ENCODE assay signal across 9 cellular contexts in genomic region chr10:86888585-86889381, GRCh38.
DNase-seq lines count a peak whose midpoint lies in the region; ATAC-seq and TF ChIP-seq lines count a peak whose summit lies in the region.
"Had no signal": no experiment of that assay in that cellular context is flagged by ENCODE, and none has a peak within 500 bp of the region (broad histone marks: within the 10 kb centered on the region; RNA-seq: fewer than 3 reads in every experiment).

No MANE protein-coding gene starts in this region.

- no peaks in the 10 kb centered on the region for H3K27me3 Mint-ChIP-seq in activated CD8-positive, alpha-beta T cell treated with anti-CD3 and anti-CD28 coated beads for 36 hours

- no peaks in the 10 kb centered on the region for H3K9me3 ChIP-seq in mesodermal cell (ENCODE audit: control insufficient read depth, low read length)
- H3K9me3 ChIP-seq: lower lobe of right lung had no signal

- H3K4me3 ChIP-seq in mesodermal cell (ENCODE audit: extremely low read depth, insufficient read depth, low read length, poor library complexity, severe bottlenecking) = no peak overlapping the region
- H3K4me3 ChIP-seq: lower lobe of right lung had no signal

- H3K9me3 Mint-ChIP-seq in activated CD8-positive, alpha-beta T cell treated with anti-CD3 and anti-CD28 coated beads for 36 hours = no peaks in the 10 kb centered on the region

- POLR2A ChIA-PET in activated CD8-positive, alpha-beta T cell treated with anti-CD3 and anti-CD28 coated beads for 36 hours (lab: Charles Lee) = no interaction called here

- H3K4me3 Mint-ChIP-seq in activated CD8-positive, alpha-beta T cell treated with anti-CD3 and anti-CD28 coated beads for 36 hours = no peak overlapping the region

- WGBS in mesodermal cell (ENCODE audit: insufficient coverage in 2 of 2), 2 experiments = 91 to 100% methylated on average over 2 to 6 of the region's 7 CpGs

- ATAC-seq in GM21360 (IDR thresholded peaks at IDR 0.05; ENCODE audit: unreplicated experiment) = peak; percentile 98
- ATAC-seq in HG03520 (IDR thresholded peaks at IDR 0.05; ENCODE audit: unreplicated experiment) = peak; percentile 98
- peak; percentile 90 for ATAC-seq in activated CD8-positive, alpha-beta T cell treated with anti-CD3 and anti-CD28 coated beads for 36 hours
- no peak for ATAC-seq in omental fat pad (ENCODE audit: low FRiP score)

- peak overlapping the region; percentile 25 for H3K27ac ChIP-seq in mesodermal cell (ENCODE audit: low read depth, low read length, severe bottlenecking)
- H3K27ac ChIP-seq: lower lobe of right lung had no signal

- TF ChIP-seq CTCF in activated CD8-positive, alpha-beta T cell treated with anti-CD3 and anti-CD28 coated beads for 36 hours (IDR thresholded peaks at IDR 0.05) = no peak
- TF ChIP-seq CTCF in omental fat pad (IDR thresholded peaks at IDR 0.05) = no peak

- DNase-seq in ELR (ENCODE audit: low read depth) (peak; percentile 80), omental fat pad (ENCODE audit: low spot score) (no peak), midbrain (lab: John Stamatoyannopoulos, UW) (no peak), SK-N-DZ (ENCODE audit: low spot score) (no peak)
- DNase-seq in activated CD8-positive, alpha-beta T cell treated with anti-CD3 and anti-CD28 coated beads for 36 hours = no peak
- DNase-seq: lower lobe of right lung had no signal

- H3K4me1 ChIP-seq in mesodermal cell (ENCODE audit: control insufficient read depth, insufficient read depth, low read length, poor library complexity, severe bottlenecking) = peaks cover 10% of the 10 kb centered on the region
- H3K4me1 ChIP-seq: lower lobe of right lung had no signal

- H3K36me3 Mint-ChIP-seq in activated CD8-positive, alpha-beta T cell treated with anti-CD3 and anti-CD28 coated beads for 36 hours (ENCODE audit: low read depth) = peaks cover 2% of the 10 kb centered on the region

- intact Hi-C loops in activated CD8-positive, alpha-beta T cell treated with anti-CD3 and anti-CD28 coated beads for 36 hours (cut with micrococcal nuclease) = no loop called here

- peaks cover 51% of the 10 kb centered on the region for H3K36me3 ChIP-seq in mesodermal cell (ENCODE audit: control insufficient read depth, insufficient read depth, low read length)

- peak overlapping the region; percentile 9 for H3K27ac Mint-ChIP-seq in activated CD8-positive, alpha-beta T cell treated with anti-CD3 and anti-CD28 coated beads for 36 hours

- H3K4me1 Mint-ChIP-seq in activated CD8-positive, alpha-beta T cell treated with anti-CD3 and anti-CD28 coated beads for 36 hours (ENCODE audit: low read depth) = peaks cover 6% of the 10 kb centered on the region

- CTCF ChIA-PET in activated CD8-positive, alpha-beta T cell treated with anti-CD3 and anti-CD28 coated beads for 36 hours (lab: Charles Lee) = interaction anchor here (1.2 to 1.9 kb wide), 2 partner anchors 12 to 72 kb away, joined by 3 to 6 read pairs; no protein-coding TSS in a partner anchor
